In genomic region chr2:61419129-61419528, GRCh38 we compare ENCODE assay signal across 11 cellular contexts. TPM values are rescaled to one million over a fixed set of nuclear protein-coding genes. Genes with fewer than 3 reads are reported as not detected.
DNase-seq lines count a peak whose midpoint lies in the region; ATAC-seq lines count a peak whose summit lies in the region.
"Had no signal": no experiment of that assay in that cellular context is flagged by ENCODE, and none has a peak within 500 bp of the region (broad histone marks: within the 10 kb centered on the region; RNA-seq: fewer than 3 reads in every experiment).

No MANE protein-coding gene starts in this region.

- ATAC-seq in GM21423 (IDR thresholded peaks at IDR 0.05; ENCODE audit: unreplicated experiment): peak; percentile 55
- peak; percentile 39 for ATAC-seq in memory B cell (ENCODE audit: low read depth)
- ATAC-seq in HG03025 (IDR thresholded peaks at IDR 0.05; ENCODE audit: low FRiP score, unreplicated experiment): no peak
- no peak for ATAC-seq in HG02970 (IDR thresholded peaks at IDR 0.05; ENCODE audit: low FRiP score, unreplicated experiment)

- H3K27ac Mint-ChIP-seq in activated CD4-positive, alpha-beta T cell treated with anti-CD3 and anti-CD28 coated beads, Interleukin-2, amount 10 ng/mL, durations not matched to agents 24 days and 14 days: no peak overlapping the region
- peak overlapping the region; percentile 58 for H3K27ac Mint-ChIP-seq in memory B cell

- H3K27me3 Mint-ChIP-seq in activated CD4-positive, alpha-beta T cell treated with anti-CD3 and anti-CD28 coated beads, Interleukin-2, amount 10 ng/mL, durations not matched to agents 24 days and 14 days: no peaks in the 10 kb centered on the region
- H3K27me3 Mint-ChIP-seq in memory B cell: no peaks in the 10 kb centered on the region

- H3K9me3 Mint-ChIP-seq in activated CD4-positive, alpha-beta T cell treated with anti-CD3 and anti-CD28 coated beads, Interleukin-2, amount 10 ng/mL, durations not matched to agents 24 days and 14 days: no peaks in the 10 kb centered on the region
- no peaks in the 10 kb centered on the region for H3K9me3 Mint-ChIP-seq in memory B cell

- intact Hi-C loops in activated CD4-positive, alpha-beta T cell treated with anti-CD3 and anti-CD28 coated beads, Interleukin-2, amount 10 ng/mL, durations not matched to agents 24 days and 14 days (cut with micrococcal nuclease): no loop called here

- peaks cover 2% of the 10 kb centered on the region for H3K36me3 Mint-ChIP-seq in activated CD4-positive, alpha-beta T cell treated with anti-CD3 and anti-CD28 coated beads, Interleukin-2, amount 10 ng/mL, durations not matched to agents 24 days and 14 days (ENCODE audit: low read depth)
- H3K36me3 Mint-ChIP-seq in memory B cell: peaks cover 6% of the 10 kb centered on the region

- peak; percentile 69 for DNase-seq in activated CD4-positive, alpha-beta T cell treated with anti-CD3 and anti-CD28 coated beads, Interleukin-2, amount 10 ng/mL, durations not matched to agents 24 days and 14 days
- no peak for DNase-seq in activated CD4-positive, alpha-beta T cell treated with anti-CD3 and anti-CD28 coated beads, Interleukin-2, amount 50 U/mL, for 1 hour
- DNase-seq in activated CD4-positive, alpha-beta T cell treated with anti-CD3 and anti-CD28 coated beads, Interleukin-2, amount 50 U/mL, for 48 hours: peak; percentile 12 to 16
- DNase-seq in memory B cell (ENCODE audit: low spot score in 2 of 2) (no peak), SIG-M5 treated with dmso at 0.1 percent for 504 hours (lab: John Stamatoyannopoulos, UW; ENCODE audit: unreplicated experiment) (no peak)
- DNase-seq: mesenchymal stem cell, NCI-H1930, NCI-H526 treated with DMSO at 0.1 percent for 48 hours had no signal

- H3K4me3 Mint-ChIP-seq in activated CD4-positive, alpha-beta T cell treated with anti-CD3 and anti-CD28 coated beads, Interleukin-2, amount 10 ng/mL, durations not matched to agents 24 days and 14 days: no peak overlapping the region
- no peak overlapping the region for H3K4me3 Mint-ChIP-seq in memory B cell

- peaks cover 27% of the 10 kb centered on the region for H3K4me1 Mint-ChIP-seq in activated CD4-positive, alpha-beta T cell treated with anti-CD3 and anti-CD28 coated beads, Interleukin-2, amount 10 ng/mL, durations not matched to agents 24 days and 14 days
- H3K4me1 Mint-ChIP-seq in memory B cell: peaks cover 35% of the 10 kb centered on the region

RNA-seq across cellular contexts. Expression of gene USP34, which starts 51.8 kb away (rescaled TPM):
- 84.3 and 93.8 TPM in 2 replicates for total RNA-seq in activated CD4-positive, alpha-beta T cell treated with anti-CD3 and anti-CD28 coated beads, Interleukin-2, amount 10 ng/mL, durations not matched to agents 24 days and 14 days

Comparison
In these comparisons a context has a peak if more than half of its experiments do, and no peak if none do; other contexts are left out.
1. DNase-seq: peak in activated CD4-positive, alpha-beta T cell treated with anti-CD3 and anti-CD28 coated beads, Interleukin-2, amount 10 ng/mL, durations not matched to agents 24 days and 14 days (single experiment) and activated CD4-positive, alpha-beta T cell treated with anti-CD3 and anti-CD28 coated beads, Interleukin-2, amount 50 U/mL, for 48 hours (2 of 2); none in activated CD4-positive, alpha-beta T cell treated with anti-CD3 and anti-CD28 coated beads, Interleukin-2, amount 50 U/mL, for 1 hour (single experiment), memory B cell (0 of 2) and SIG-M5 treated with dmso at 0.1 percent for 504 hours (single experiment).
2. ATAC-seq: peak in GM21423 (single experiment) and memory B cell (single experiment); none in HG03025 (single experiment) and HG02970 (single experiment).